8 cellular contexts compared by ENCODE assay signal in genomic region chr17:44759096-44759915, GRCh38. TPM values are rescaled to one million over a fixed set of nuclear protein-coding genes. Genes with fewer than 3 reads are reported as not detected.
DNase-seq lines count a peak whose midpoint lies in the region; ATAC-seq and TF ChIP-seq lines count a peak whose summit lies in the region.

No MANE protein-coding gene starts in this region.

- H3K27me3 ChIP-seq in iPS DF 6.9 (ENCODE audit: control insufficient read depth, insufficient read depth, low read length) (peaks cover 24% of the 10 kb centered on the region), testis (no peaks in the 10 kb centered on the region)
- peaks cover 16% of the 10 kb centered on the region for H3K27me3 ChIP-seq in CD8-positive, alpha-beta memory T cell (ENCODE audit: insufficient read depth, low read length, poor library complexity, severe bottlenecking)

- H3K4me1 ChIP-seq in iPS DF 6.9 (ENCODE audit: control insufficient read depth, insufficient read depth, low read length): peaks cover 2% of the 10 kb centered on the region; the same call in 1 of the 2 replicates
- peaks cover 9% of the 10 kb centered on the region for H3K4me1 ChIP-seq in testis
- peaks cover 4% of the 10 kb centered on the region for H3K4me1 ChIP-seq in CD8-positive, alpha-beta memory T cell (ENCODE audit: insufficient read depth, low read length)

- intact Hi-C loops in testis (cut with DNase I; ENCODE audit: low total_unique reads): no loop called here

- no peak overlapping the region for H3K27ac ChIP-seq in iPS DF 6.9 (ENCODE audit: low read length)
- H3K27ac ChIP-seq in testis: no peak overlapping the region
- H3K27ac ChIP-seq in CD8-positive, alpha-beta memory T cell (ENCODE audit: low read depth, low read length): no peak overlapping the region

- no peak for TF ChIP-seq POLR2A in testis (IDR thresholded peaks at IDR 0.05)

- H3K4me1 Mint-ChIP-seq in activated T-cell treated with anti-CD3 and anti-CD28 coated beads, Interleukin-2, amount 50 U/mL, for 72 hours (ENCODE audit: low read depth): no peaks in the 10 kb centered on the region
- peaks cover 0 to 4% (median 2%) of the 10 kb centered on the region in 3 donors for H3K4me1 Mint-ChIP-seq in CD8-positive, alpha-beta memory T cell

- H3K27me3 Mint-ChIP-seq in activated T-cell treated with anti-CD3 and anti-CD28 coated beads, Interleukin-2, amount 50 U/mL, for 72 hours (ENCODE audit: low read depth): peaks cover 29% of the 10 kb centered on the region
- peaks cover 27 to 42% of the 10 kb centered on the region in 2 donors for H3K27me3 Mint-ChIP-seq in CD8-positive, alpha-beta memory T cell

- no peak for TF ChIP-seq CTCF in testis (IDR thresholded peaks at IDR 0.05)

- DNase-seq in NCI-H82 (lab: John Stamatoyannopoulos, UW): peak; percentile 57
- no peak for DNase-seq in NCI-H82 treated with DMSO at 0.1 percent for 48 hours (lab: John Stamatoyannopoulos, UW; ENCODE audit: unreplicated experiment)
- DNase-seq in activated T-cell treated with anti-CD3 and anti-CD28 coated beads, Interleukin-2, amount 50 U/mL, for 72 hours: no peak
- no peak for DNase-seq in iPS DF 6.9 (ENCODE audit: low read depth, low spot score)
- no peak for DNase-seq in testis
- no peak for DNase-seq in CD8-positive, alpha-beta memory T cell
- DNase-seq in NCI-H510A treated with DMSO at 0.1 percent for 48 hours (lab: John Stamatoyannopoulos, UW): no peak

- H3K36me3 ChIP-seq in iPS DF 6.9 (ENCODE audit: control insufficient read depth, insufficient read depth, low read length) (no peaks in the 10 kb centered on the region), testis (ENCODE audit: low read depth, missing control alignments) (no peaks in the 10 kb centered on the region)
- no peaks in the 10 kb centered on the region for H3K36me3 ChIP-seq in CD8-positive, alpha-beta memory T cell (ENCODE audit: insufficient read depth, low read length)

- H3K36me3 Mint-ChIP-seq in activated T-cell treated with anti-CD3 and anti-CD28 coated beads, Interleukin-2, amount 50 U/mL, for 72 hours (ENCODE audit: insufficient read depth in 2 of 2): no peaks in the 10 kb centered on the region
- no peaks in the 10 kb centered on the region for H3K36me3 Mint-ChIP-seq in CD8-positive, alpha-beta memory T cell

- peak; percentile 34 for ATAC-seq in activated T-cell treated with anti-CD3 and anti-CD28 coated beads, Interleukin-2, amount 50 U/mL, for 72 hours (replicated peaks in 1 of 2)
- no peak for ATAC-seq in GM21786 (IDR thresholded peaks at IDR 0.05; ENCODE audit: unreplicated experiment)

- CTCF ChIA-PET in CD8-positive, alpha-beta memory T cell (lab: Charles Lee): no interaction called here

- peak overlapping the region in 1 of 2 donors; percentile 60 for H3K4me3 Mint-ChIP-seq in activated T-cell treated with anti-CD3 and anti-CD28 coated beads, Interleukin-2, amount 50 U/mL, for 72 hours
- H3K4me3 Mint-ChIP-seq in CD8-positive, alpha-beta memory T cell: peak overlapping the region in 2 of 7 donors; percentile 49 to 72

- POLR2A ChIA-PET in CD8-positive, alpha-beta memory T cell (lab: Charles Lee): no interaction called here

- H3K27ac Mint-ChIP-seq in activated T-cell treated with anti-CD3 and anti-CD28 coated beads, Interleukin-2, amount 50 U/mL, for 72 hours: no peak overlapping the region
- H3K27ac Mint-ChIP-seq in CD8-positive, alpha-beta memory T cell: no peak overlapping the region

- no peaks in the 10 kb centered on the region for H3K9me3 Mint-ChIP-seq in activated T-cell treated with anti-CD3 and anti-CD28 coated beads, Interleukin-2, amount 50 U/mL, for 72 hours
- H3K9me3 Mint-ChIP-seq in CD8-positive, alpha-beta memory T cell: no peaks in the 10 kb centered on the region

- H3K9me3 ChIP-seq in iPS DF 6.9 (ENCODE audit: control insufficient read depth, insufficient read depth, low read length) (no peaks in the 10 kb centered on the region), testis (no peaks in the 10 kb centered on the region)
- no peaks in the 10 kb centered on the region for H3K9me3 ChIP-seq in CD8-positive, alpha-beta memory T cell (ENCODE audit: low read length)

- WGBS in iPS DF 6.9 (ENCODE audit: insufficient coverage, insufficient read length): no CpG with 5 or more reads among the region's 58 CpGs
- 7 to 18% methylated on average over 3 to 17 of the region's 58 CpGs for WGBS in testis, 2 donors

- H3K4me3 ChIP-seq in iPS DF 6.9 (ENCODE audit: low read length) (peak overlapping the region; percentile 27; the same call in 1 of the 2 replicates), testis (peak overlapping the region; percentile 29 to 49)
- H3K4me3 ChIP-seq in CD8-positive, alpha-beta memory T cell (ENCODE audit: low read length): no peak overlapping the region

RNA-seq across cellular contexts. Expression of gene ADAM11, which starts 0.5 kb away (rescaled TPM):
- total RNA-seq in activated T-cell treated with anti-CD3 and anti-CD28 coated beads, Interleukin-2, amount 50 U/mL, for 72 hours: 1 to 10 TPM in 1 of 2 donors, under 1 TPM in 1; 0.56 to 1.6 TPM
- total RNA-seq in testis: 1 to 10 TPM; 7.6 TPM
- polyA plus RNA-seq in testis (ENCODE audit: insufficient read depth, low read depth, low replicate concordance): 4.9 TPM
- under 1 TPM; 0.35 to 0.71 TPM for total RNA-seq in CD8-positive, alpha-beta memory T cell
- polyA plus RNA-seq in CD8-positive, alpha-beta memory T cell: not detected

RNA-seq across cellular contexts. Expression of gene DBF4B, which starts 50.8 kb away (rescaled TPM):
- total RNA-seq in activated T-cell treated with anti-CD3 and anti-CD28 coated beads, Interleukin-2, amount 50 U/mL, for 72 hours: 10 to 100 TPM; 24.7 to 34.4 TPM
- 10 to 100 TPM; 47.3 to 55.1 TPM for total RNA-seq in testis
- 50.2 TPM for polyA plus RNA-seq in testis (ENCODE audit: insufficient read depth, low read depth, low replicate concordance)
- 10 to 100 TPM; 15.2 to 16.1 TPM for total RNA-seq in CD8-positive, alpha-beta memory T cell
- 0.75 TPM for polyA plus RNA-seq in CD8-positive, alpha-beta memory T cell
